Comparison of ENCODE assay signal across 16 cellular contexts in genomic region chr4:86775061-86775460, GRCh38.
A peak's percentile ranks its signal among the peaks of the same experiment; 100 is the strongest.
DNase-seq lines count a peak whose midpoint lies in the region; ATAC-seq and TF ChIP-seq lines count a peak whose summit lies in the region.
"Had no signal": no experiment of that assay in that cellular context is flagged by ENCODE, and none has a peak within 500 bp of the region (broad histone marks: within the 10 kb centered on the region; RNA-seq: fewer than 3 reads in every experiment).

No MANE protein-coding gene starts in this region.

- H3K27me3 ChIP-seq in GM23248 (replicated peaks; ENCODE audit: insufficient read depth) (no peaks in the 10 kb centered on the region), smooth muscle cell (ENCODE audit: low read depth) (no peaks in the 10 kb centered on the region)
- H3K27me3 ChIP-seq: BLaER1 treated with 17β-estradiol and CSF1 and Interleukin-3, amounts not matched to agents 10 nM and 100 nM had no signal

- TF ChIP-seq CTCF in foreskin fibroblast (IDR thresholded peaks at IDR 0.05; ENCODE audit: low read depth, low read length), result no peak
- no peak for TF ChIP-seq CTCF in smooth muscle cell (IDR thresholded peaks at IDR 0.05; ENCODE audit: borderline replicate concordance, insufficient read depth, poor library complexity, severe bottlenecking)

- DNase-seq in GM23248 (peak; percentile 14), fibroblast of gingiva (ENCODE audit: low read depth) (peak; percentile 15), foreskin fibroblast (peak; percentile 40 to 76), smooth muscle cell (lab: John Stamatoyannopoulos, UW; ENCODE audit: unreplicated experiment) (no peak), NCI-H510A treated with DMSO at 0.1 percent for 48 hours (lab: John Stamatoyannopoulos, UW) (no peak)
- no peak for DNase-seq in stimulated activated naive CD4-positive, alpha-beta T cell (lab: John Stamatoyannopoulos, UW)
- DNase-seq: 8988T; CD4-positive, CD25-positive, alpha-beta regulatory T cell; CD8-positive, alpha-beta memory T cell; COR-L47; DMS 273 treated with DMSO at 0.1 percent for 48 hours; H7 had no signal

- in situ Hi-C loops in GM23248 (cut with MboI), result no loop called here

- H3K4me2 ChIP-seq in GM23248 (ENCODE audit: unreplicated experiment) (no peak overlapping the region), smooth muscle cell (no peak overlapping the region)
- H3K4me2 ChIP-seq: BLaER1 treated with 17β-estradiol and CSF1 and Interleukin-3, amounts not matched to agents 10 nM and 100 nM; GM23338 had no signal

- ATAC-seq in HG02623 (IDR thresholded peaks at IDR 0.05; ENCODE audit: unreplicated experiment), result no peak
- ATAC-seq: GM23338 had no signal

- H3K9me2 ChIP-seq in GM23248 (ENCODE audit: insufficient read depth), result no peaks in the 10 kb centered on the region

- H3K4me1 ChIP-seq in GM23248 (ENCODE audit: insufficient read depth) (no peaks in the 10 kb centered on the region), smooth muscle cell (ENCODE audit: low read depth) (peaks cover 11% of the 10 kb centered on the region)
- H3K4me1 ChIP-seq: BLaER1 treated with 17β-estradiol and CSF1 and Interleukin-3, amounts not matched to agents 10 nM and 100 nM had no signal

- H2AFZ ChIP-seq in GM23248 (no peak overlapping the region), smooth muscle cell (ENCODE audit: low read depth) (no peak overlapping the region)
- H2AFZ ChIP-seq: GM23338 had no signal

- H3F3A ChIP-seq in GM23248 (ENCODE audit: insufficient read depth), result no peaks in the 10 kb centered on the region
- H3F3A ChIP-seq in smooth muscle cell (ENCODE audit: low read depth), result peaks cover 11% of the 10 kb centered on the region

- H3K9me3 ChIP-seq in GM23248 (ENCODE audit: low read depth), result no peaks in the 10 kb centered on the region
- no peaks in the 10 kb centered on the region for H3K9me3 ChIP-seq in smooth muscle cell (replicated peaks; ENCODE audit: low read depth)
- H3K9me3 ChIP-seq: BLaER1 treated with 17β-estradiol and CSF1 and Interleukin-3, amounts not matched to agents 10 nM and 100 nM had no signal

- no peak overlapping the region for H3K9ac ChIP-seq in GM23248
- H3K9ac ChIP-seq in smooth muscle cell (ENCODE audit: low read depth), result no peak overlapping the region
- H3K9ac ChIP-seq: BLaER1 treated with 17β-estradiol and CSF1 and Interleukin-3, amounts not matched to agents 10 nM and 100 nM had no signal

- H3K4me3 ChIP-seq in GM23248, result no peak overlapping the region
- H3K4me3 ChIP-seq in foreskin fibroblast (ENCODE audit: low read depth in 1 of 2, low read length in 2 of 2), result no peak overlapping the region
- H3K4me3 ChIP-seq in smooth muscle cell, result no peak overlapping the region
- H3K4me3 ChIP-seq: BLaER1 treated with 17β-estradiol and CSF1 and Interleukin-3, amounts not matched to agents 10 nM and 100 nM; GM23338 had no signal

- H3K27ac ChIP-seq in GM23248, result no peak overlapping the region
- H3K27ac ChIP-seq in smooth muscle cell (ENCODE audit: low read depth), result peak overlapping the region; percentile 76
- H3K27ac ChIP-seq: BLaER1 treated with 17β-estradiol and CSF1 and Interleukin-3, amounts not matched to agents 10 nM and 100 nM; HL-60 had no signal

- H3K36me3 ChIP-seq in GM23248 (ENCODE audit: low read depth) (peaks cover 47% of the 10 kb centered on the region), smooth muscle cell (ENCODE audit: low read depth) (peaks cover 12% of the 10 kb centered on the region)
- H3K36me3 ChIP-seq: BLaER1 treated with 17β-estradiol and CSF1 and Interleukin-3, amounts not matched to agents 10 nM and 100 nM had no signal

- 41 to 42% methylated on average over 4 of the region's 4 CpGs for WGBS in GM23248 (ENCODE audit: low coverage in 1 of 2, low lambda C conversion rate in 2 of 2, missing lambda C conversion rate in 2 of 2), 2 experiments
- 59% methylated on average over 4 of the region's 4 CpGs for WGBS in smooth muscle cell (ENCODE audit: low lambda C conversion rate)

- H3K79me2 ChIP-seq in GM23248 (ENCODE audit: insufficient read depth), result no peaks in the 10 kb centered on the region
- no peaks in the 10 kb centered on the region for H3K79me2 ChIP-seq in smooth muscle cell (ENCODE audit: low read depth)

- no peaks in the 10 kb centered on the region for H4K20me1 ChIP-seq in GM23248 (ENCODE audit: insufficient read depth)
- H4K20me1 ChIP-seq in smooth muscle cell (ENCODE audit: low read depth), result no peaks in the 10 kb centered on the region
- H4K20me1 ChIP-seq: BLaER1 treated with 17β-estradiol and CSF1 and Interleukin-3, amounts not matched to agents 10 nM and 100 nM had no signal

Comparison
In these comparisons a context has a peak if more than half of its experiments do, and no peak if none do; other contexts are left out.
1. DNase-seq: peak in GM23248 (single experiment), fibroblast of gingiva (single experiment) and foreskin fibroblast (2 of 2); none in smooth muscle cell (single experiment), stimulated activated naive CD4-positive, alpha-beta T cell (0 of 6) and NCI-H510A treated with DMSO at 0.1 percent for 48 hours (single experiment).